8 cellular contexts compared by ENCODE assay signal in the genomic region with DNA sequence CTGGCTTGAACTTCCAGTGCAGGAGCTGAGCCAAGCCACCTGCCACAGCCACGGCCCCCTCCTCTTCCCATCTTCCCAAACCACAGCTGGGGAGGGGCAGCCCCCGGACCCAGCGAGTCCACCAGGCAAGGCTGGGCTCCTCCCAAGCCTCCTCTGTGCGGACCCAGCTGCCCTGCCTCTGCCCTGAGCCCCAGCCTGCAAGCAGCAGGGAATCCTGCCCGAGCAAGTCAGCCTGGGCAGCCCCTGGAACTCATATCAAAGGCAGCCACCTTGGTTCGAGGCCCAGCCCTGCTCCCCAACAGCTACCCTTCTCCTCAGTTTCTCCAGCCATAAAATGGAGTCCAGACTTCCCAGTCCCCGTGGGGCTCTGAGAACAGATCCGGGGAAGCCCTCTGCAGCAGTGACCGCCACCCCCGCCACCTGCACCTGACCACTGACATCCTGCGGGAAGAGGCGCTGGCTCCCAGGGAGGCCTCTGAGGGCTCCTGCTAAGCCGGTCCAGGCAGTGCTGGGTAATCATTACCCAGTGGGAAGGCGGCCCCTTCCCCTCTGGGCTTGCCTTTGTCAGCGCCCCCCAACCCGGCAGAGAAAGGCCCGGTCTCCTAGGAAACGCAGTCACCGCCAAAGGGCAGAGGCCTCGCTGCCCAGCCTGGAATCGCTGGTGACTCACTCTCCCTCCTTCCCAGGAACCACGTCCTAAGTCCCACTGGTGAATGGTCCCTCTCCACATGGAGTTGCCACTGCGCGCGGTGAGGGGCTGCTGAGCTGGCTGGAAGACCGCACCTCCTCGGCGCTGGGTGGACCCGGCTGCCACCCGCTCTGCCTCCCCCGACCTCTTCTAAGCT. TPM values are rescaled to one million over a fixed set of nuclear protein-coding genes. Genes with fewer than 3 reads are reported as not detected.
A peak's percentile ranks its signal among the peaks of the same experiment; 100 is the strongest.
DNase-seq lines count a peak whose midpoint lies in the region; ATAC-seq and TF ChIP-seq lines count a peak whose summit lies in the region.

No MANE protein-coding gene starts in this region.

- intact Hi-C loops in dorsolateral prefrontal cortex (cut with DNase I) = loop anchor here in 1 of 2 donors (5.0 to 10.0 kb wide), 3 partner anchors 73 to 456 kb away; partner anchors contain the start of gene ADAMTSL2

- no peak for TF ChIP-seq CTCF in dorsolateral prefrontal cortex (IDR thresholded peaks at IDR 0.05 in 54 of 56, conservative IDR thresholded peaks at IDR 0.05 in 2 of 56; ENCODE audit: low read depth in 1 of 56, partially characterized antibody in 56 of 56)
- no peak for TF ChIP-seq CTCF in type B pancreatic cell (conservative IDR thresholded peaks at IDR 0.05)

- no peaks in the 10 kb centered on the region for H3K9me3 ChIP-seq in ES-I3 (ENCODE audit: control insufficient read depth, insufficient read depth, low read length)

- H3K4me1 Mint-ChIP-seq in type B pancreatic cell (ENCODE audit: unreplicated experiment) = peaks cover 27% of the 10 kb centered on the region

- ATAC-seq in GM21390 (IDR thresholded peaks at IDR 0.05; ENCODE audit: unreplicated experiment) = no peak
- no peak for ATAC-seq in HG03521 (IDR thresholded peaks at IDR 0.05; ENCODE audit: unreplicated experiment)

- H3K27ac ChIP-seq in dorsolateral prefrontal cortex = peak overlapping the region in 15 of 59 donors; percentile 6 to 69 (median 53)

- peak overlapping the region in 58 of 59 donors; percentile 24 to 71 (median 60) for H3K4me3 ChIP-seq in dorsolateral prefrontal cortex

- peak overlapping the region; percentile 88 for H3K27ac Mint-ChIP-seq in type B pancreatic cell

- H3K9ac ChIP-seq in ES-I3 (ENCODE audit: low read depth, low read length) = peak overlapping the region; percentile 88

- DNase-seq in NCI-H748 (lab: John Stamatoyannopoulos, UW; ENCODE audit: unreplicated experiment) (peak; percentile 70), dorsolateral prefrontal cortex (peak in 2 of 10 donors; percentile 24 to 42), lung microvascular endothelial cell (ENCODE audit: low read depth in 2 of 2) (peak; percentile 46 to 81), type B pancreatic cell (ENCODE audit: extremely low spot score, unreplicated experiment) (no peak)
- no peak for DNase-seq in stimulated activated CD4-positive, alpha-beta T cell treated with anti-CD3 and anti-CD28 coated beads, Interleukin-2, amount 100 ng/mL, for 48 hours

- H3K4me1 ChIP-seq in ES-I3 (ENCODE audit: insufficient read depth, low read length) = peaks cover 6% of the 10 kb centered on the region; the same call in 1 of the 2 replicates

- H3K27me3 Mint-ChIP-seq in type B pancreatic cell = no peaks in the 10 kb centered on the region

- H3K4me3 Mint-ChIP-seq in type B pancreatic cell = peak overlapping the region; percentile 94

- peaks cover 0 to 24% (median 0%) of the 10 kb centered on the region in 45 donors for H3K27me3 ChIP-seq in dorsolateral prefrontal cortex

- H3K9me3 Mint-ChIP-seq in type B pancreatic cell = no peaks in the 10 kb centered on the region

- H3K36me3 Mint-ChIP-seq in type B pancreatic cell = peaks cover 4% of the 10 kb centered on the region

- no peaks in the 10 kb centered on the region for H3K36me3 ChIP-seq in ES-I3 (ENCODE audit: insufficient read depth, low read length)

RNA-seq across cellular contexts. Expression of gene VAV2, which starts 1.5 kb away (rescaled TPM):
- 10 to 100 TPM in 119 of 120 experiments, 1 to 10 TPM in 1; 8.9 to 27.9 (median 16.7) TPM for total RNA-seq in dorsolateral prefrontal cortex
- total RNA-seq in lung microvascular endothelial cell = 10.0 and 17.7 TPM in 2 replicates
- total RNA-seq in type B pancreatic cell (ENCODE audit: low replicate concordance) = 39.4 and 54.3 TPM in 2 replicates

RNA-seq across cellular contexts. Expression of gene BRD3OS, which starts 34.7 kb away (rescaled TPM):
- total RNA-seq in dorsolateral prefrontal cortex (10 to 100 TPM; 22.2 to 73.3 (median 53.2) TPM), lung microvascular endothelial cell (4.8 TPM in 2 replicates), type B pancreatic cell (ENCODE audit: low replicate concordance) (17.0 and 24.0 TPM in 2 replicates)

Comparison
In these comparisons a context has a peak if more than half of its experiments do, and no peak if none do; other contexts are left out.
1. DNase-seq: peak in NCI-H748 (single experiment) and lung microvascular endothelial cell (2 of 2); none in type B pancreatic cell (single experiment) and stimulated activated CD4-positive, alpha-beta T cell treated with anti-CD3 and anti-CD28 coated beads, Interleukin-2, amount 100 ng/mL, for 48 hours (0 of 2).